ENCODE assay signal across 14 cellular contexts in genomic region chr7:112995091-112995824, GRCh38.
DNase-seq lines count a peak whose midpoint lies in the region; ATAC-seq and TF ChIP-seq lines count a peak whose summit lies in the region.
"Had no signal": no experiment of that assay in that cellular context is flagged by ENCODE, and none has a peak within 500 bp of the region (broad histone marks: within the 10 kb centered on the region; RNA-seq: fewer than 3 reads in every experiment).

No MANE protein-coding gene starts in this region.

- H3K27ac Mint-ChIP-seq in GM23338 = peak overlapping the region; percentile 3; the same call in 1 of the 2 replicates

- no peaks in the 10 kb centered on the region for H3K9me3 ChIP-seq in adipocyte (ENCODE audit: control insufficient read depth, low read length)

- no peak overlapping the region for H3K4me3 Mint-ChIP-seq in GM23338
- H3K4me3 Mint-ChIP-seq: naive B cell had no signal

- H3K4me1 ChIP-seq in GM23338 (ENCODE audit: insufficient read depth) = no peaks in the 10 kb centered on the region
- H3K4me1 ChIP-seq in adipocyte (ENCODE audit: control insufficient read depth, insufficient read depth, low read length) = peaks cover 27% of the 10 kb centered on the region

- H3K27ac ChIP-seq in GM23338 (ENCODE audit: low read depth) (no peak overlapping the region), caudate nucleus (ENCODE audit: low read depth, low read length) (no peak overlapping the region)
- H3K27ac ChIP-seq: HL-60 had no signal

- no peaks in the 10 kb centered on the region for H4K20me1 ChIP-seq in GM23338 (replicated peaks; ENCODE audit: insufficient read depth)

- no peaks in the 10 kb centered on the region for H3K79me2 ChIP-seq in GM23338 (replicated peaks; ENCODE audit: insufficient read depth)

- no peaks in the 10 kb centered on the region for H3K9me3 Mint-ChIP-seq in GM23338

- H3K36me3 ChIP-seq in GM23338 (ENCODE audit: insufficient read depth) = no peaks in the 10 kb centered on the region
- H3K36me3 ChIP-seq in adipocyte (ENCODE audit: control insufficient read depth, insufficient read depth, low read length, severe bottlenecking) = no peaks in the 10 kb centered on the region

- H2AFZ ChIP-seq in GM23338 = peak overlapping the region; percentile 70; the same call in 1 of the 2 replicates

- H3K36me3 Mint-ChIP-seq in GM23338 (ENCODE audit: low read depth) = no peaks in the 10 kb centered on the region
- H3K36me3 Mint-ChIP-seq: naive B cell had no signal

- DNase-seq in GM23338 (ENCODE audit: low spot score) (peak; percentile 20), adipocyte (ENCODE audit: low read depth) (peak; percentile 87), glomerular visceral epithelial cell (ENCODE audit: extremely low spot score) (peak; percentile 76), skeletal muscle cell (ENCODE audit: low read depth) (peak; percentile 43), caudate nucleus (lab: John Stamatoyannopoulos, UW) (no peak), NCI-H1417 treated with DMSO at 0.1 percent for 48 hours (lab: John Stamatoyannopoulos, UW) (no peak)
- DNase-seq: activated CD4-positive, alpha-beta T cell treated with anti-CD3 and anti-CD28 coated beads, Interleukin-2, amount 50 U/mL, for 48 hours; activated naive CD4-positive, alpha-beta T cell; naive B cell; NCI-H1092; stimulated activated CD8-positive, alpha-beta memory T cell treated with anti-CD3 and anti-CD28 coated beads, Interleukin-4, amount 100 ng/mL, for 48 hours had no signal

- H3F3A ChIP-seq in GM23338 (replicated peaks; ENCODE audit: low read depth) = no peaks in the 10 kb centered on the region

- TF ChIP-seq CTCF in GM23338 (conservative IDR thresholded peaks at IDR 0.05; ENCODE audit: low read depth in 2 of 2) = no peak

- H3K9ac ChIP-seq in adipocyte (ENCODE audit: low read length) = peak overlapping the region; percentile 46

- ATAC-seq in GM23338 (no peak; the same call in 2 of the 3 replicates), GM21619 (IDR thresholded peaks at IDR 0.05; ENCODE audit: unreplicated experiment) (no peak), HG03469 (IDR thresholded peaks at IDR 0.05; ENCODE audit: unreplicated experiment) (no peak)

- no peak overlapping the region for H3K4me2 ChIP-seq in GM23338

- H3K27me3 Mint-ChIP-seq in GM23338 (ENCODE audit: insufficient read depth, low read depth, poor library complexity) = peaks cover 2% of the 10 kb centered on the region

- H3K27me3 ChIP-seq in GM23338 (ENCODE audit: insufficient read depth) (no peaks in the 10 kb centered on the region), adipocyte (replicated peaks; ENCODE audit: control insufficient read depth, insufficient read depth, low read length) (no peaks in the 10 kb centered on the region)

- peaks cover 5% of the 10 kb centered on the region; the same call in 2 of the 3 replicates for H3K4me1 Mint-ChIP-seq in GM23338
- H3K4me1 Mint-ChIP-seq: naive B cell had no signal

- H3K4me3 ChIP-seq in GM23338 (no peak overlapping the region), adipocyte (ENCODE audit: low read length) (peak overlapping the region; percentile 7), skeletal muscle cell (ENCODE audit: low read depth, low read length) (no peak overlapping the region)

- 0 out of 2 replicates have a peak, but pooled peaks cover 2% of the 10 kb centered on the region for H3K9me2 ChIP-seq in GM23338 (ENCODE audit: insufficient read depth)

TF ChIP-seq in GM23338, 12 proteins besides CTCF, POLR2A, EP300 and RAD21 (continues in another document):
- TF ChIP-seq EZH2 (IDR thresholded peaks at IDR 0.05; ENCODE audit: low read depth, unreplicated experiment) = no peak
- TF ChIP-seq REST (IDR thresholded peaks at IDR 0.05; ENCODE audit: unreplicated experiment) = no peak
- TF ChIP-seq CREB1 (CRISPR knock-in tag; IDR thresholded peaks at IDR 0.05; ENCODE audit: low read depth) = no peak
- TF ChIP-seq EZH2phosphoT487 (IDR thresholded peaks at IDR 0.05; ENCODE audit: unreplicated experiment) = no peak
- no peak; the same call in 1 of the 2 replicates for TF ChIP-seq ZNF462 (CRISPR knock-in tag; IDR thresholded peaks at IDR 0.05)
- TF ChIP-seq POLR2AphosphoS5 (IDR thresholded peaks at IDR 0.05; ENCODE audit: low read depth) = no peak
- TF ChIP-seq ZNF114 (CRISPR knock-in tag; IDR thresholded peaks at IDR 0.05) = no peak
- no peak for TF ChIP-seq JUNB (IDR thresholded peaks at IDR 0.05; ENCODE audit: unreplicated experiment)
- TF ChIP-seq ZNF331 (CRISPR knock-in tag; IDR thresholded peaks at IDR 0.05; ENCODE audit: low read depth) = no peak
- TF ChIP-seq NANOG (IDR thresholded peaks at IDR 0.05; ENCODE audit: borderline replicate concordance) = no peak

Comparison
In these comparisons a context has a peak if more than half of its experiments do, and no peak if none do; other contexts are left out.
1. DNase-seq: peak in GM23338 (single experiment), adipocyte (single experiment), glomerular visceral epithelial cell (single experiment) and skeletal muscle cell (single experiment); none in caudate nucleus (0 of 61) and NCI-H1417 treated with DMSO at 0.1 percent for 48 hours (single experiment).